ENCODE assay signal across 26 cellular contexts in genomic region chr5:66452109-66452508, GRCh38.
"Had no signal": no experiment of that assay in that cellular context is flagged by ENCODE, and none has a peak within 500 bp of the region (broad histone marks: within the 10 kb centered on the region; RNA-seq: fewer than 3 reads in every experiment).

No MANE protein-coding gene starts in this region.

- H3K27ac Mint-ChIP-seq: activated CD4-positive, alpha-beta memory T cell treated with anti-CD3 and anti-CD28 coated beads, Interleukin-2, amount 10 ng/mL, durations not matched to agents 7 days and 5 days; activated CD4-positive, alpha-beta T cell treated with anti-CD3 and anti-CD28 coated beads, Interleukin-2, amount 10 ng/mL, durations not matched to agents 7 days and 5 days; activated naive CD4-positive, alpha-beta T cell treated with anti-CD3 and anti-CD28 coated beads, Interleukin-2, amount 10 ng/mL, durations not matched to agents 7 days and 5 days; activated naive CD4-positive, alpha-beta T cell treated with anti-CD3 and anti-CD28 coated beads, Interleukin-2, amount 50 U/mL, for 72 hours; activated naive CD8-positive, alpha-beta T cell treated with anti-CD3 and anti-CD28 coated beads, Interleukin-2, amount 10 ng/mL, durations not matched to agents 7 days and 5 days; activated T-cell treated with anti-CD3 and anti-CD28 coated beads, Interleukin-2, amount 50 U/mL, for 24 hours; activated T-cell treated with anti-CD3 and anti-CD28 coated beads, Interleukin-2, amount 50 U/mL, for 72 hours; brain had no signal

- H3K9me3 ChIP-seq: ascending aorta, colonic mucosa had no signal

- H3K36me3 ChIP-seq: ascending aorta, breast epithelium, cardiac muscle cell, colonic mucosa had no signal

- H3K4me1 ChIP-seq: ascending aorta, breast epithelium, colonic mucosa had no signal

- H3K4me3 ChIP-seq: ascending aorta, breast epithelium, cardiac muscle cell, colonic mucosa had no signal

- ATAC-seq: activated naive CD4-positive, alpha-beta T cell treated with anti-CD3 and anti-CD28 coated beads, Interleukin-2, amount 50 U/mL, for 72 hours; activated T-cell treated with anti-CD3 and anti-CD28 coated beads, Interleukin-2, amount 50 U/mL, for 72 hours; esophagus mucosa had no signal

- H3K4me1 Mint-ChIP-seq: activated CD4-positive, alpha-beta memory T cell treated with anti-CD3 and anti-CD28 coated beads, Interleukin-2, amount 10 ng/mL, durations not matched to agents 7 days and 5 days; activated CD4-positive, alpha-beta T cell treated with anti-CD3 and anti-CD28 coated beads, Interleukin-2, amount 10 ng/mL, durations not matched to agents 7 days and 5 days; activated naive CD4-positive, alpha-beta T cell treated with anti-CD3 and anti-CD28 coated beads, Interleukin-2, amount 10 ng/mL, durations not matched to agents 7 days and 5 days had no signal

- H3K4me3 Mint-ChIP-seq: activated CD4-positive, alpha-beta memory T cell treated with anti-CD3 and anti-CD28 coated beads, Interleukin-2, amount 10 ng/mL, durations not matched to agents 7 days and 5 days; activated CD4-positive, alpha-beta T cell treated with anti-CD3 and anti-CD28 coated beads, Interleukin-2, amount 10 ng/mL, durations not matched to agents 7 days and 5 days; activated naive CD4-positive, alpha-beta T cell treated with anti-CD3 and anti-CD28 coated beads, Interleukin-2, amount 10 ng/mL, durations not matched to agents 7 days and 5 days; activated naive CD8-positive, alpha-beta T cell treated with anti-CD3 and anti-CD28 coated beads, Interleukin-2, amount 10 ng/mL, durations not matched to agents 7 days and 5 days; activated T-cell treated with anti-CD3 and anti-CD28 coated beads, Interleukin-2, amount 50 U/mL, for 24 hours; activated T-cell treated with anti-CD3 and anti-CD28 coated beads, Interleukin-2, amount 50 U/mL, for 72 hours; brain had no signal

- H3K36me3 Mint-ChIP-seq: activated naive CD4-positive, alpha-beta T cell treated with anti-CD3 and anti-CD28 coated beads, Interleukin-2, amount 10 ng/mL, durations not matched to agents 7 days and 5 days; activated naive CD8-positive, alpha-beta T cell treated with anti-CD3 and anti-CD28 coated beads, Interleukin-2, amount 10 ng/mL, durations not matched to agents 7 days and 5 days; brain had no signal

- H3K27me3 Mint-ChIP-seq: activated naive CD4-positive, alpha-beta T cell treated with anti-CD3 and anti-CD28 coated beads, Interleukin-2, amount 10 ng/mL, durations not matched to agents 7 days and 5 days; brain had no signal

- H3K27ac ChIP-seq: ascending aorta, breast epithelium, cardiac muscle cell, colonic mucosa, epithelial cell of prostate had no signal

- H3K27me3 ChIP-seq: ascending aorta, breast epithelium, cardiac muscle cell, colonic mucosa had no signal

- DNase-seq: activated CD4-positive, alpha-beta memory T cell treated with anti-CD3 and anti-CD28 coated beads, Interleukin-2, amount 10 ng/mL, durations not matched to agents 7 days and 5 days; activated CD4-positive, alpha-beta T cell treated with anti-CD3 and anti-CD28 coated beads for 1 hour; activated CD4-positive, alpha-beta T cell treated with anti-CD3 and anti-CD28 coated beads for 4 hours; activated CD4-positive, alpha-beta T cell treated with anti-CD3 and anti-CD28 coated beads, Interleukin-2, amount 10 ng/mL, durations not matched to agents 7 days and 5 days; activated CD4-positive, alpha-beta T cell treated with anti-CD3 and anti-CD28 coated beads, Interleukin-2, amount 50 U/mL, for 4 hours; activated CD8-positive, alpha-beta memory T cell treated with anti-CD3 and anti-CD28 coated beads, Interleukin-2, amount 50 U/mL, for 48 hours; activated gamma-delta T cell; activated naive CD4-positive, alpha-beta T cell; activated naive CD4-positive, alpha-beta T cell treated with anti-CD3 and anti-CD28 coated beads, Interleukin-2, amount 10 ng/mL, durations not matched to agents 7 days and 5 days; activated naive CD8-positive, alpha-beta T cell treated with anti-CD3 and anti-CD28 coated beads, Interleukin-2, amount 10 ng/mL, durations not matched to agents 7 days and 5 days; activated T-cell treated with anti-CD3 and anti-CD28 coated beads for 4 hours; activated T-cell treated with anti-CD3 and anti-CD28 coated beads, Interleukin-2, amount 50 U/mL, for 24 hours; activated T-cell treated with anti-CD3 and anti-CD28 coated beads, Interleukin-2, amount 50 U/mL, for 72 hours; central memory CD4-positive, alpha-beta T cell; cerebellar nuclear complex; colonic mucosa; effector CD8-positive, alpha-beta T cell; foreskin fibroblast; T-helper 2 cell had no signal
